In genomic region chr4:101774807-101775206, GRCh38 we compare ENCODE assay signal across 1 cellular context.
A peak's percentile ranks its signal among the peaks of the same experiment; 100 is the strongest.
TF ChIP-seq lines count a peak whose summit lies in the region.

No MANE protein-coding gene starts in this region.

TF ChIP-seq in HepG2, 621 proteins besides CTCF, POLR2A, EP300 and RAD21 (continued from another document):
- TF ChIP-seq ZBTB40 (IDR thresholded peaks at IDR 0.05) = no peak
- TF ChIP-seq ZBTB40 (CRISPR knock-in tag; IDR thresholded peaks at IDR 0.05) = no peak
- peak; percentile 20; the same call in 1 of the 2 replicates for TF ChIP-seq HMG20A (CRISPR knock-in tag; IDR thresholded peaks at IDR 0.05; ENCODE audit: borderline replicate concordance)
- 0 out of 2 replicates have a peak, but pooled peaks have one; percentile 19 for TF ChIP-seq CEBPG (CRISPR knock-in tag; IDR thresholded peaks at IDR 0.05)
- peak in 1 of 2 experiments; percentile 86; a peak in 2 of 4 replicates for TF ChIP-seq ATF4 (CRISPR knock-in tag; IDR thresholded peaks at IDR 0.05)
- TF ChIP-seq ZNF850 (CRISPR knock-in tag; conservative IDR thresholded peaks at IDR 0.05) = no peak
- TF ChIP-seq ZNF34 (CRISPR knock-in tag; IDR thresholded peaks at IDR 0.05; ENCODE audit: borderline replicate concordance) = no peak
- peak; percentile 41; the same call in 1 of the 2 replicates for TF ChIP-seq SOX5 (CRISPR knock-in tag; IDR thresholded peaks at IDR 0.05; ENCODE audit: borderline replicate concordance)
- TF ChIP-seq NCOA2 (CRISPR knock-in tag; IDR thresholded peaks at IDR 0.05) = peak; percentile 16; the same call in 1 of the 2 replicates
- no peak for TF ChIP-seq ZNF737 (CRISPR knock-in tag; IDR thresholded peaks at IDR 0.05; ENCODE audit: borderline replicate concordance)
- peak; percentile 71; the same call in 1 of the 2 replicates for TF ChIP-seq FOSL1 (CRISPR knock-in tag; IDR thresholded peaks at IDR 0.05; ENCODE audit: borderline replicate concordance)
- no peak for TF ChIP-seq ZNF766 (CRISPR knock-in tag; IDR thresholded peaks at IDR 0.05; ENCODE audit: borderline replicate concordance)
- no peak for TF ChIP-seq EZH2 (conservative IDR thresholded peaks at IDR 0.05; ENCODE audit: low read depth, low read length)
- no peak for TF ChIP-seq SUZ12 (IDR thresholded peaks at IDR 0.05; ENCODE audit: low read depth, low read length)
- TF ChIP-seq ARID5B (CRISPR knock-in tag; IDR thresholded peaks at IDR 0.05) = peak; percentile 60
- no peak for TF ChIP-seq ZNF276 (CRISPR knock-in tag; IDR thresholded peaks at IDR 0.05; ENCODE audit: low read depth)
- peak; percentile 39 for TF ChIP-seq HNF4A (CRISPR knock-in tag; IDR thresholded peaks at IDR 0.05)
- TF ChIP-seq MIXL1 (CRISPR knock-in tag; IDR thresholded peaks at IDR 0.05) = peak; percentile 34; the same call in 1 of the 2 replicates
- TF ChIP-seq FOSL2 (CRISPR knock-in tag; IDR thresholded peaks at IDR 0.05) = peak; percentile 60; the same call in 1 of the 2 replicates
- TF ChIP-seq RXRB (CRISPR knock-in tag; IDR thresholded peaks at IDR 0.05; ENCODE audit: borderline replicate concordance) = no peak
- TF ChIP-seq ZNF788 (CRISPR knock-in tag; IDR thresholded peaks at IDR 0.05; ENCODE audit: borderline replicate concordance) = no peak
- TF ChIP-seq REST (IDR thresholded peaks at IDR 0.05; ENCODE audit: borderline replicate concordance in 1 of 2, low read depth in 1 of 2, low read length in 2 of 2) = no peak
- no peak for TF ChIP-seq ATAD3A (CRISPR knock-in tag; IDR thresholded peaks at IDR 0.05)
- TF ChIP-seq RAD51 (IDR thresholded peaks at IDR 0.05; ENCODE audit: borderline replicate concordance) = no peak
- TF ChIP-seq SOX13 (IDR thresholded peaks at IDR 0.05) = no peak
- peak in 1 of 2 experiments; percentile 28; a peak in 1 of 4 replicates for TF ChIP-seq SOX13 (CRISPR knock-in tag; conservative IDR thresholded peaks at IDR 0.05 in 1 of 2, IDR thresholded peaks at IDR 0.05 in 1 of 2)
- TF ChIP-seq TFAP4 (IDR thresholded peaks at IDR 0.05; ENCODE audit: borderline replicate concordance, low read depth) = peak; percentile 44; the same call in 1 of the 2 replicates
- TF ChIP-seq ZNF546 (CRISPR knock-in tag; conservative IDR thresholded peaks at IDR 0.05) = no peak
- no peak for TF ChIP-seq NBN (conservative IDR thresholded peaks at IDR 0.05)
- no peak for TF ChIP-seq HES4 (CRISPR knock-in tag; IDR thresholded peaks at IDR 0.05; ENCODE audit: borderline replicate concordance)
- no peak for TF ChIP-seq ZKSCAN1 (IDR thresholded peaks at IDR 0.05; ENCODE audit: low read length)
- no peak for TF ChIP-seq FOXP1 (IDR thresholded peaks at IDR 0.05)
- TF ChIP-seq FOXP1 (CRISPR knock-in tag; IDR thresholded peaks at IDR 0.05) = no peak
- TF ChIP-seq TBX2 (CRISPR knock-in tag; IDR thresholded peaks at IDR 0.05; ENCODE audit: borderline replicate concordance) = no peak
- TF ChIP-seq ZNF556 (CRISPR knock-in tag; IDR thresholded peaks at IDR 0.05; ENCODE audit: borderline replicate concordance) = no peak
- TF ChIP-seq GATAD2A (CRISPR knock-in tag; IDR thresholded peaks at IDR 0.05) = peak; percentile 50; the same call in 1 of the 2 replicates
- TF ChIP-seq ZNF562 (CRISPR knock-in tag; IDR thresholded peaks at IDR 0.05; ENCODE audit: borderline replicate concordance) = no peak
- no peak for TF ChIP-seq KDM5B (CRISPR knock-in tag; IDR thresholded peaks at IDR 0.05; ENCODE audit: borderline replicate concordance)
- no peak for TF ChIP-seq MEF2D (CRISPR knock-in tag; IDR thresholded peaks at IDR 0.05)
- TF ChIP-seq SP5 (CRISPR knock-in tag; IDR thresholded peaks at IDR 0.05; ENCODE audit: borderline replicate concordance, low read depth) = no peak
